15 cellular contexts compared by ENCODE assay signal in genomic region chr2:5287558-5288334, GRCh38.
DNase-seq lines count a peak whose midpoint lies in the region; ATAC-seq, FAIRE-seq and TF ChIP-seq lines count a peak whose summit lies in the region.
"Had no signal": no experiment of that assay in that cellular context is flagged by ENCODE, and none has a peak within 500 bp of the region (broad histone marks: within the 10 kb centered on the region; RNA-seq: fewer than 3 reads in every experiment).

No MANE protein-coding gene starts in this region.

- no peaks in the 10 kb centered on the region for H3K79me1 ChIP-seq in neuronal stem cell (ENCODE audit: low read depth, low read length)

- H2AFZ ChIP-seq in astrocyte (ENCODE audit: low read depth, low read length) = no peak overlapping the region
- H2AFZ ChIP-seq in neuronal stem cell (ENCODE audit: low read length) = no peak overlapping the region

- no peak overlapping the region for H3K14ac ChIP-seq in neuronal stem cell (ENCODE audit: low read length)

- no peak for FAIRE-seq in astrocyte (lab: Jason Lieb, UNC)
- FAIRE-seq: A549, GM19239 had no signal

- H3K18ac ChIP-seq in neuronal stem cell (ENCODE audit: low read length) = no peak overlapping the region

- no peaks in the 10 kb centered on the region for H3K27me3 Mint-ChIP-seq in astrocyte (ENCODE audit: low read depth, unreplicated experiment)
- H3K27me3 Mint-ChIP-seq: CD8-positive, alpha-beta memory T cell had no signal

- no peak overlapping the region for H2BK120ac ChIP-seq in neuronal stem cell (ENCODE audit: low read depth, low read length)

- H3K9ac ChIP-seq in astrocyte (ENCODE audit: low read length) = no peak overlapping the region
- H3K9ac ChIP-seq in rectal smooth muscle tissue (ENCODE audit: low read length) = no peak overlapping the region
- H3K9ac ChIP-seq in neuronal stem cell (ENCODE audit: low read depth, low read length, poor library complexity) = no peak overlapping the region

- H3K27ac ChIP-seq in astrocyte (ENCODE audit: low read depth, low read length) (no peak overlapping the region), rectal smooth muscle tissue (ENCODE audit: low read depth, low read length) (peak overlapping the region; percentile 43), neuronal stem cell (replicated peaks; ENCODE audit: low read length) (no peak overlapping the region)
- H3K27ac ChIP-seq: A549 had no signal

- no peaks in the 10 kb centered on the region for H4K20me1 ChIP-seq in astrocyte (ENCODE audit: insufficient read depth, low read length)

- DNase-seq in astrocyte (ENCODE audit: low read depth) = peak; percentile 15
- DNase-seq in medulla oblongata (ENCODE audit: extremely low spot score) = peak; percentile 17
- no peak for DNase-seq in neuronal stem cell (ENCODE audit: low spot score)
- DNase-seq in NCI-H146 treated with DMSO at 0.1 percent for 48 hours (lab: John Stamatoyannopoulos, UW; ENCODE audit: unreplicated experiment) = no peak
- DNase-seq: Caco-2; CD8-positive, alpha-beta memory T cell; DND-41; GDM1; GOT3; H9; IMR-90 had no signal

- H3K4me1 Mint-ChIP-seq in astrocyte (ENCODE audit: low read depth, unreplicated experiment) = no peaks in the 10 kb centered on the region
- H3K4me1 Mint-ChIP-seq: CD8-positive, alpha-beta memory T cell had no signal

- WGBS in neuronal stem cell (ENCODE audit: extremely low coverage in 2 of 2, insufficient read length in 2 of 2, insufficient replicate concordance in 1 of 2), 2 donors = no CpG with 5 or more reads among the region's 5 CpGs

- H3K4me2 ChIP-seq in astrocyte (ENCODE audit: low read length) = no peak overlapping the region
- no peak overlapping the region for H3K4me2 ChIP-seq in neuronal stem cell (ENCODE audit: insufficient read depth, low read length, poor library complexity, severe bottlenecking)
- H3K4me2 ChIP-seq: A549 had no signal

- no peaks in the 10 kb centered on the region for H3K36me3 Mint-ChIP-seq in astrocyte (ENCODE audit: low read depth, unreplicated experiment)
- H3K36me3 Mint-ChIP-seq: CD8-positive, alpha-beta memory T cell had no signal

- H3K4ac ChIP-seq in neuronal stem cell (ENCODE audit: low read length) = no peak overlapping the region

- no peak overlapping the region for H3K27ac Mint-ChIP-seq in astrocyte (ENCODE audit: unreplicated experiment)
- H3K27ac Mint-ChIP-seq: CD8-positive, alpha-beta memory T cell; H9 had no signal

- H3K4me1 ChIP-seq in astrocyte (ENCODE audit: insufficient read depth, low read length) (no peaks in the 10 kb centered on the region), rectal smooth muscle tissue (ENCODE audit: control insufficient read depth, insufficient read depth, low read length) (peaks cover 4% of the 10 kb centered on the region), neuronal stem cell (ENCODE audit: control insufficient read depth in 2 of 2, insufficient read depth in 1 of 2, low read depth in 1 of 2, low read length in 2 of 2) (peaks cover 3 to 4% of the 10 kb centered on the region in 2 donors)
- H3K4me1 ChIP-seq: A549, Caco-2 had no signal

- H3K4me3 Mint-ChIP-seq in astrocyte (ENCODE audit: unreplicated experiment) = no peak overlapping the region
- H3K4me3 Mint-ChIP-seq: CD8-positive, alpha-beta memory T cell; H9 had no signal

- no peak overlapping the region for H4K91ac ChIP-seq in neuronal stem cell (ENCODE audit: low read depth, low read length, poor library complexity)

- no peak overlapping the region for H2AK5ac ChIP-seq in neuronal stem cell (ENCODE audit: low read depth, low read length)

- H3K27me3 ChIP-seq in astrocyte (ENCODE audit: insufficient read depth, low read length) (no peaks in the 10 kb centered on the region), rectal smooth muscle tissue (ENCODE audit: control insufficient read depth, insufficient read depth, low read length) (no peaks in the 10 kb centered on the region), neuronal stem cell (ENCODE audit: control insufficient read depth in 3 of 3, insufficient read depth in 3 of 3, low read depth in 1 of 3, low read length in 3 of 3) (no peaks in the 10 kb centered on the region)

- peaks cover 2% of the 10 kb centered on the region for H3K9me3 Mint-ChIP-seq in astrocyte (ENCODE audit: unreplicated experiment)
- H3K9me3 Mint-ChIP-seq: H9 had no signal

- no peaks in the 10 kb centered on the region for H3K79me2 ChIP-seq in astrocyte (ENCODE audit: insufficient read depth, low read length)

- no peak overlapping the region for H3K23ac ChIP-seq in neuronal stem cell (ENCODE audit: low read depth, low read length, poor library complexity)

- H3K4me3 ChIP-seq in astrocyte (ENCODE audit: insufficient read depth, low read depth, low read length) (no peak overlapping the region), rectal smooth muscle tissue (ENCODE audit: low read length) (no peak overlapping the region), neuronal stem cell (ENCODE audit: low read length in 2 of 2) (no peak overlapping the region)
- H3K4me3 ChIP-seq: A549 had no signal

- H2BK5ac ChIP-seq in neuronal stem cell (ENCODE audit: low read length) = no peak overlapping the region

- H2BK12ac ChIP-seq in neuronal stem cell (ENCODE audit: low read length) = no peak overlapping the region

- no peak for TF ChIP-seq CTCF in astrocyte (IDR thresholded peaks at IDR 0.05; ENCODE audit: insufficient read depth, low read depth, low read length)

- H2BK15ac ChIP-seq in neuronal stem cell (ENCODE audit: low read length) = no peak overlapping the region

- no peak for ATAC-seq in GM18870 (IDR thresholded peaks at IDR 0.05; ENCODE audit: unreplicated experiment)
- ATAC-seq: A549 had no signal

- H3K36me3 ChIP-seq in astrocyte (ENCODE audit: insufficient read depth, low read length) = no peaks in the 10 kb centered on the region
- no peaks in the 10 kb centered on the region for H3K36me3 ChIP-seq in rectal smooth muscle tissue (ENCODE audit: control insufficient read depth, insufficient read depth, low read length)
- no peaks in the 10 kb centered on the region for H3K36me3 ChIP-seq in neuronal stem cell (replicated peaks in 1 of 2; ENCODE audit: control insufficient read depth in 2 of 2, insufficient read depth in 2 of 2, low read length in 2 of 2)

- H4K8ac ChIP-seq in neuronal stem cell (ENCODE audit: low read depth, low read length) = no peak overlapping the region

- H3K9me3 ChIP-seq in astrocyte (ENCODE audit: insufficient read depth, low read depth, low read length) (no peaks in the 10 kb centered on the region), neuronal stem cell (replicated peaks in 1 of 2; ENCODE audit: control insufficient read depth in 2 of 2, insufficient read depth in 1 of 2, low read depth in 1 of 2, low read length in 2 of 2) (no peaks in the 10 kb centered on the region)
- H3K9me3 ChIP-seq: Caco-2 had no signal

Comparison
In these comparisons a context has a peak if more than half of its experiments do, and no peak if none do; other contexts are left out.
1. DNase-seq: peak in astrocyte (single experiment) and medulla oblongata (single experiment); none in neuronal stem cell (single experiment) and NCI-H146 treated with DMSO at 0.1 percent for 48 hours (single experiment).